ENCODE assay signal across 1 cellular context in genomic region chr17:78665952-78666920, GRCh38.
TF ChIP-seq lines count a peak whose summit lies in the region.

No MANE protein-coding gene starts in this region.

TF ChIP-seq in K562, 482 proteins besides CTCF, POLR2A, EP300 and RAD21 (continued from another document and continues in another):
- TF ChIP-seq, protein P1, sequence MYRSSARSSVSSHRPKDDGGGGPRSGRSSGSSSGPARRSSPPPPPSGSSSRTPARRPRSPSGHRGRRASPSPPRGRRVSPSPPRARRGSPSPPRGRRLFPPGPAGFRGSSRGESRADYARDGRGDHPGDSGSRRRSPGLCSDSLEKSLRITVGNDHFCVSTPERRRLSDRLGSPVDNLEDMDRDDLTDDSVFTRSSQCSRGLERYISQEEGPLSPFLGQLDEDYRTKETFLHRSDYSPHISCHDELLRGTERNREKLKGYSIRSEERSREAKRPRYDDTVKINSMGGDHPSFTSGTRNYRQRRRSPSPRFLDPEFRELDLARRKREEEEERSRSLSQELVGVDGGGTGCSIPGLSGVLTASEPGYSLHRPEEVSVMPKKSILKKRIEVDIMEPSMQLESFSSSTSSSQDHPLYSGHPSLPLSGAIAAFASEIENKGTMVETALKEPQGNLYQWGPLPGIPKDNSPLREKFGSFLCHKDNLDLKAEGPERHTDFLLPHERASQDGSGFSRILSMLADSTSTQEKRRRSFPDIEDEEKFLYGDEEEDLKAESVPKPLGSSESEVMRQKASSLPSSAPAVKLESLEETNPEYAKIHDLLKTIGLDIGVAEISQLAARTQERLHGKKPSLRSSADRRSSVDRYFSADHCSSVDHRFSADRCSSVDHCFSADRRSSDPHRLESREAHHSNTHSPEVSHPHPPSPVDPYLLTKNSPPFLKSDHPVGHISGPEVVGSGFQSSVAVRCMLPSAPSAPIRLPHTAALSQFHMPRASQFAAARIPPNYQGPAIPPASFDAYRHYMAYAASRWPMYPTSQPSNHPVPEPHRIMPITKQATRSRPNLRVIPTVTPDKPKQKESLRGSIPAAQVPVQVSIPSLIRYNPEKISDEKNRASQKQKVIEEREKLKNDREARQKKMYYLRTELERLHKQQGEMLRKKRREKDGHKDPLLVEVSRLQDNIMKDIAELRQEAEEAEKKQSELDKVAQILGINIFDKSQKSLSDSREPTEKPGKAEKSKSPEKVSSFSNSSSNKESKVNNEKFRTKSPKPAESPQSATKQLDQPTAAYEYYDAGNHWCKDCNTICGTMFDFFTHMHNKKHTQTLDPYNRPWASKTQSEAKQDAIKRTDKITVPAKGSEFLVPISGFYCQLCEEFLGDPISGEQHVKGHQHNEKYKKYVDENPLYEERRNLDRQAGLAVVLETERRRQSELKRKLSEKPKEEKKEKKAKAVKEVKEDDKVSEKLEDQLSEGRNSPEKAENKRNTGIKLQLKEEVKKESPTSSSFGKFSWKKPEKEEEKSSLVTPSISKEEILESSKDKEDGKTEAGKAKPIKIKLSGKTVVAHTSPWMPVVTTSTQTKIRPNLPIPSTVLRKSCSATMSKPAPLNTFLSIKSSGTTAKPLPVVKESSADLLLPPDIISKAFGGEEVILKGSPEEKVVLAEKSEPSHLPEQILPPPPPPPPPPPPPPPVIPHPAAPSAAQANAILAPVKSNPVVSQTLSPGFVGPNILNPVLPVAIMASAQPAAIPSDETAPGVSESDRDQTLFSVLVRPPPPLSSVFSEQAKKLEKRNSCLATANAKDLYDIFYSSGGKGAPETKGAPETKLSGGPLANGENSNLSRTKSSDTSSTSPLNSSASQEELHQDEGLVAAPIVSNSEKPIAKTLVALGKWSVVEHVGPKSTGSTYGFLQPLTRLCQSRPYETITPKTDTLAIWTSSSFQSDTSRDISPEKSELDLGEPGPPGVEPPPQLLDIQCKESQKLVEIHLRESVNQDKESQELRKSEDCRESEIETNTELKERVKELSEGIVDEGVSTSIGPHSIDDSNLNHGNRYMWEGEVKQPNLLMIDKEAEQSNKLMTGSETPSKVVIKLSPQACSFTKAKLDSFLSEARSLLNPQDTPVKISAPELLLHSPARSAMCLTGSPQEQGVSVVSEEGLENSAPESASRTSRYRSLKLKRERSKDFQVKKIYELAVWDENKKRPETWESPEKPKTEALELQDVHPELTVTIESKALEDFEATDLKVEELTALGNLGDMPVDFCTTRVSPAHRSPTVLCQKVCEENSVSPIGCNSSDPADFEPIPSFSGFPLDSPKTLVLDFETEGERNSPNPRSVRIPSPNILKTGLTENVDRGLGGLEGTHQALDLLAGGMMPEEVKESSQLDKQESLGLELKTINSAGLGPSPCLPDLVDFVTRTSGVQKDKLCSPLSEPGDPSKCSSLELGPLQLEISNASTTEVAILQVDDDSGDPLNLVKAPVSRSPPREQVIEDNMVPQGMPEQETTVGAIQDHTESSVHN (IDR thresholded peaks at IDR 0.05; ENCODE audit: borderline replicate concordance in 1 of 2, low read depth in 1 of 2): peak in 1 of 2 experiments; percentile 77; a peak in 2 of 4 replicates
- TF ChIP-seq ZFP36 (IDR thresholded peaks at IDR 0.05; ENCODE audit: low read depth, low read length, partially characterized antibody) (peak; percentile 81), ATF1 (CRISPR knock-in tag; IDR thresholded peaks at IDR 0.05) (no peak), ATF1 (tag; IDR thresholded peaks at IDR 0.05) (peak; percentile 64), CC2D1A (IDR thresholded peaks at IDR 0.05) (peak; percentile 92), ZNF232 (CRISPR knock-in tag; IDR thresholded peaks at IDR 0.05) (no peak), TCF7L2 (IDR thresholded peaks at IDR 0.05; ENCODE audit: low read depth, low read length) (peak; percentile 70; the same call in 1 of the 2 replicates), SMARCC2 (IDR thresholded peaks at IDR 0.05; ENCODE audit: low read depth) (peak; percentile 97), SAFB (IDR thresholded peaks at IDR 0.05; ENCODE audit: borderline replicate concordance, low read depth, low read length) (no peak), KLF13 (tag; IDR thresholded peaks at IDR 0.05; ENCODE audit: borderline replicate concordance, low read depth) (peak; percentile 90; the same call in 1 of the 2 replicates), RBM15 (IDR thresholded peaks at IDR 0.05; ENCODE audit: insufficient read depth, low read length) (no peak), SIN3A (IDR thresholded peaks at IDR 0.05; ENCODE audit: borderline replicate concordance in 2 of 2, control insufficient read depth in 1 of 2, low read depth in 2 of 2, low read length in 2 of 2) (peak; percentile 19 to 65; a peak in 1 of 4 replicates), TRIM28 (IDR thresholded peaks at IDR 0.05) (peak; percentile 43; the same call in 1 of the 2 replicates), TEAD4 (IDR thresholded peaks at IDR 0.05; ENCODE audit: low read length) (peak; percentile 99), TEAD4 (CRISPR knock-in tag; IDR thresholded peaks at IDR 0.05; ENCODE audit: borderline replicate concordance) (no peak), CLOCK (CRISPR knock-in tag; IDR thresholded peaks at IDR 0.05; ENCODE audit: borderline replicate concordance) (no peak), SRSF9 (IDR thresholded peaks at IDR 0.05; ENCODE audit: borderline replicate concordance, low read depth, low read length) (no peak), CBX1 (IDR thresholded peaks at IDR 0.05; ENCODE audit: low read depth) (no peak), TCF7 (IDR thresholded peaks at IDR 0.05; ENCODE audit: borderline replicate concordance) (peak; percentile 99), PCBP2 (IDR thresholded peaks at IDR 0.05; ENCODE audit: low read depth, low read length, poor library complexity, severe bottlenecking) (no peak), ZBTB17 (CRISPR knock-in tag; IDR thresholded peaks at IDR 0.05) (no peak), ZNF23 (CRISPR knock-in tag; IDR thresholded peaks at IDR 0.05) (no peak), TAL1 (IDR thresholded peaks at IDR 0.05) (peak; percentile 99), STAT5A (IDR thresholded peaks at IDR 0.05; ENCODE audit: borderline replicate concordance, low read length) (peak; percentile 92), ZNF316 (IDR thresholded peaks at IDR 0.05) (0 out of 2 replicates have a peak, but pooled peaks have one; percentile 4), KAT8 (IDR thresholded peaks at IDR 0.05; ENCODE audit: low read depth) (no peak)
- TF ChIP-seq, protein P2, sequence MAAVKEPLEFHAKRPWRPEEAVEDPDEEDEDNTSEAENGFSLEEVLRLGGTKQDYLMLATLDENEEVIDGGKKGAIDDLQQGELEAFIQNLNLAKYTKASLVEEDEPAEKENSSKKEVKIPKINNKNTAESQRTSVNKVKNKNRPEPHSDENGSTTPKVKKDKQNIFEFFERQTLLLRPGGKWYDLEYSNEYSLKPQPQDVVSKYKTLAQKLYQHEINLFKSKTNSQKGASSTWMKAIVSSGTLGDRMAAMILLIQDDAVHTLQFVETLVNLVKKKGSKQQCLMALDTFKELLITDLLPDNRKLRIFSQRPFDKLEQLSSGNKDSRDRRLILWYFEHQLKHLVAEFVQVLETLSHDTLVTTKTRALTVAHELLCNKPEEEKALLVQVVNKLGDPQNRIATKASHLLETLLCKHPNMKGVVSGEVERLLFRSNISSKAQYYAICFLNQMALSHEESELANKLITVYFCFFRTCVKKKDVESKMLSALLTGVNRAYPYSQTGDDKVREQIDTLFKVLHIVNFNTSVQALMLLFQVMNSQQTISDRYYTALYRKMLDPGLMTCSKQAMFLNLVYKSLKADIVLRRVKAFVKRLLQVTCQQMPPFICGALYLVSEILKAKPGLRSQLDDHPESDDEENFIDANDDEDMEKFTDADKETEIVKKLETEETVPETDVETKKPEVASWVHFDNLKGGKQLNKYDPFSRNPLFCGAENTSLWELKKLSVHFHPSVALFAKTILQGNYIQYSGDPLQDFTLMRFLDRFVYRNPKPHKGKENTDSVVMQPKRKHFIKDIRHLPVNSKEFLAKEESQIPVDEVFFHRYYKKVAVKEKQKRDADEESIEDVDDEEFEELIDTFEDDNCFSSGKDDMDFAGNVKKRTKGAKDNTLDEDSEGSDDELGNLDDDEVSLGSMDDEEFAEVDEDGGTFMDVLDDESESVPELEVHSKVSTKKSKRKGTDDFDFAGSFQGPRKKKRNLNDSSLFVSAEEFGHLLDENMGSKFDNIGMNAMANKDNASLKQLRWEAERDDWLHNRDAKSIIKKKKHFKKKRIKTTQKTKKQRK (IDR thresholded peaks at IDR 0.05; ENCODE audit: borderline replicate concordance, low read depth, low read length): no peak
- TF ChIP-seq, protein P3, sequence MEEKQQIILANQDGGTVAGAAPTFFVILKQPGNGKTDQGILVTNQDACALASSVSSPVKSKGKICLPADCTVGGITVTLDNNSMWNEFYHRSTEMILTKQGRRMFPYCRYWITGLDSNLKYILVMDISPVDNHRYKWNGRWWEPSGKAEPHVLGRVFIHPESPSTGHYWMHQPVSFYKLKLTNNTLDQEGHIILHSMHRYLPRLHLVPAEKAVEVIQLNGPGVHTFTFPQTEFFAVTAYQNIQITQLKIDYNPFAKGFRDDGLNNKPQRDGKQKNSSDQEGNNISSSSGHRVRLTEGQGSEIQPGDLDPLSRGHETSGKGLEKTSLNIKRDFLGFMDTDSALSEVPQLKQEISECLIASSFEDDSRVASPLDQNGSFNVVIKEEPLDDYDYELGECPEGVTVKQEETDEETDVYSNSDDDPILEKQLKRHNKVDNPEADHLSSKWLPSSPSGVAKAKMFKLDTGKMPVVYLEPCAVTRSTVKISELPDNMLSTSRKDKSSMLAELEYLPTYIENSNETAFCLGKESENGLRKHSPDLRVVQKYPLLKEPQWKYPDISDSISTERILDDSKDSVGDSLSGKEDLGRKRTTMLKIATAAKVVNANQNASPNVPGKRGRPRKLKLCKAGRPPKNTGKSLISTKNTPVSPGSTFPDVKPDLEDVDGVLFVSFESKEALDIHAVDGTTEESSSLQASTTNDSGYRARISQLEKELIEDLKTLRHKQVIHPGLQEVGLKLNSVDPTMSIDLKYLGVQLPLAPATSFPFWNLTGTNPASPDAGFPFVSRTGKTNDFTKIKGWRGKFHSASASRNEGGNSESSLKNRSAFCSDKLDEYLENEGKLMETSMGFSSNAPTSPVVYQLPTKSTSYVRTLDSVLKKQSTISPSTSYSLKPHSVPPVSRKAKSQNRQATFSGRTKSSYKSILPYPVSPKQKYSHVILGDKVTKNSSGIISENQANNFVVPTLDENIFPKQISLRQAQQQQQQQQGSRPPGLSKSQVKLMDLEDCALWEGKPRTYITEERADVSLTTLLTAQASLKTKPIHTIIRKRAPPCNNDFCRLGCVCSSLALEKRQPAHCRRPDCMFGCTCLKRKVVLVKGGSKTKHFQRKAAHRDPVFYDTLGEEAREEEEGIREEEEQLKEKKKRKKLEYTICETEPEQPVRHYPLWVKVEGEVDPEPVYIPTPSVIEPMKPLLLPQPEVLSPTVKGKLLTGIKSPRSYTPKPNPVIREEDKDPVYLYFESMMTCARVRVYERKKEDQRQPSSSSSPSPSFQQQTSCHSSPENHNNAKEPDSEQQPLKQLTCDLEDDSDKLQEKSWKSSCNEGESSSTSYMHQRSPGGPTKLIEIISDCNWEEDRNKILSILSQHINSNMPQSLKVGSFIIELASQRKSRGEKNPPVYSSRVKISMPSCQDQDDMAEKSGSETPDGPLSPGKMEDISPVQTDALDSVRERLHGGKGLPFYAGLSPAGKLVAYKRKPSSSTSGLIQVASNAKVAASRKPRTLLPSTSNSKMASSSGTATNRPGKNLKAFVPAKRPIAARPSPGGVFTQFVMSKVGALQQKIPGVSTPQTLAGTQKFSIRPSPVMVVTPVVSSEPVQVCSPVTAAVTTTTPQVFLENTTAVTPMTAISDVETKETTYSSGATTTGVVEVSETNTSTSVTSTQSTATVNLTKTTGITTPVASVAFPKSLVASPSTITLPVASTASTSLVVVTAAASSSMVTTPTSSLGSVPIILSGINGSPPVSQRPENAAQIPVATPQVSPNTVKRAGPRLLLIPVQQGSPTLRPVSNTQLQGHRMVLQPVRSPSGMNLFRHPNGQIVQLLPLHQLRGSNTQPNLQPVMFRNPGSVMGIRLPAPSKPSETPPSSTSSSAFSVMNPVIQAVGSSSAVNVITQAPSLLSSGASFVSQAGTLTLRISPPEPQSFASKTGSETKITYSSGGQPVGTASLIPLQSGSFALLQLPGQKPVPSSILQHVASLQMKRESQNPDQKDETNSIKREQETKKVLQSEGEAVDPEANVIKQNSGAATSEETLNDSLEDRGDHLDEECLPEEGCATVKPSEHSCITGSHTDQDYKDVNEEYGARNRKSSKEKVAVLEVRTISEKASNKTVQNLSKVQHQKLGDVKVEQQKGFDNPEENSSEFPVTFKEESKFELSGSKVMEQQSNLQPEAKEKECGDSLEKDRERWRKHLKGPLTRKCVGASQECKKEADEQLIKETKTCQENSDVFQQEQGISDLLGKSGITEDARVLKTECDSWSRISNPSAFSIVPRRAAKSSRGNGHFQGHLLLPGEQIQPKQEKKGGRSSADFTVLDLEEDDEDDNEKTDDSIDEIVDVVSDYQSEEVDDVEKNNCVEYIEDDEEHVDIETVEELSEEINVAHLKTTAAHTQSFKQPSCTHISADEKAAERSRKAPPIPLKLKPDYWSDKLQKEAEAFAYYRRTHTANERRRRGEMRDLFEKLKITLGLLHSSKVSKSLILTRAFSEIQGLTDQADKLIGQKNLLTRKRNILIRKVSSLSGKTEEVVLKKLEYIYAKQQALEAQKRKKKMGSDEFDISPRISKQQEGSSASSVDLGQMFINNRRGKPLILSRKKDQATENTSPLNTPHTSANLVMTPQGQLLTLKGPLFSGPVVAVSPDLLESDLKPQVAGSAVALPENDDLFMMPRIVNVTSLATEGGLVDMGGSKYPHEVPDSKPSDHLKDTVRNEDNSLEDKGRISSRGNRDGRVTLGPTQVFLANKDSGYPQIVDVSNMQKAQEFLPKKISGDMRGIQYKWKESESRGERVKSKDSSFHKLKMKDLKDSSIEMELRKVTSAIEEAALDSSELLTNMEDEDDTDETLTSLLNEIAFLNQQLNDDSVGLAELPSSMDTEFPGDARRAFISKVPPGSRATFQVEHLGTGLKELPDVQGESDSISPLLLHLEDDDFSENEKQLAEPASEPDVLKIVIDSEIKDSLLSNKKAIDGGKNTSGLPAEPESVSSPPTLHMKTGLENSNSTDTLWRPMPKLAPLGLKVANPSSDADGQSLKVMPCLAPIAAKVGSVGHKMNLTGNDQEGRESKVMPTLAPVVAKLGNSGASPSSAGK (IDR thresholded peaks at IDR 0.05): peak; percentile 1; the same call in 1 of the 2 replicates
